In genomic region chr9:33153666-33154065, GRCh38 we compare ENCODE assay signal across 13 cellular contexts. TPM values are rescaled to one million over a fixed set of nuclear protein-coding genes. Genes with fewer than 3 reads are reported as not detected.
A peak's percentile ranks its signal among the peaks of the same experiment; 100 is the strongest.
DNase-seq lines count a peak whose midpoint lies in the region; ATAC-seq, FAIRE-seq and TF ChIP-seq lines count a peak whose summit lies in the region.
"Had no signal": no experiment of that assay in that cellular context is flagged by ENCODE, and none has a peak within 500 bp of the region (broad histone marks: within the 10 kb centered on the region; RNA-seq: fewer than 3 reads in every experiment).

No MANE protein-coding gene starts in this region.

- POLR2A ChIA-PET in GM12878 (lab: Charles Lee) = interaction anchor here (4.0 kb wide), 1 partner anchor 8 kb away, joined by 39 read pairs; no protein-coding TSS in a partner anchor

- ATAC-seq in GM19043 (IDR thresholded peaks at IDR 0.05; ENCODE audit: low read depth, unreplicated experiment) (peak; percentile 64), GM12878 (peak; percentile 60), GM19328 (IDR thresholded peaks at IDR 0.05; ENCODE audit: unreplicated experiment) (no peak)
- ATAC-seq: Panc1, right cardiac atrium had no signal

- H4K20me1 ChIP-seq in GM12878 (ENCODE audit: control insufficient read depth, insufficient read depth) (no peaks in the 10 kb centered on the region), hepatocyte (ENCODE audit: insufficient read depth, poor library complexity, severe bottlenecking) (peaks cover 44% of the 10 kb centered on the region)

- RAD21 ChIA-PET in GM12878 (lab: Charles Lee; ENCODE audit: unreplicated experiment) = interaction anchor here (3.3 to 3.5 kb wide), 2 partner anchors 9 to 73 kb away, joined by 12 to 23 read pairs; no protein-coding TSS in a partner anchor

- H3K4me3 ChIP-seq in GM12878 = peak overlapping the region; percentile 46; the same call in 1 of the 2 replicates
- H3K4me3 ChIP-seq in hepatocyte = no peak overlapping the region
- H3K4me3 ChIP-seq: GM23248 had no signal

- SMC1A ChIA-PET in GM12878 (lab: Charles Lee; ENCODE audit: uncharacterized antibody, unreplicated experiment) = interaction anchor here (1.7 to 3.7 kb wide), 3 partner anchors 7 to 24 kb away, joined by 5 to 43 read pairs (median 15); no protein-coding TSS in a partner anchor

- WGBS in GM12878 (ENCODE audit: insufficient coverage, insufficient replicate concordance, low lambda C conversion rate, missing lambda C conversion rate) = 0% methylated on average over 5 of the region's 5 CpGs
- WGBS in hepatocyte (ENCODE audit: low lambda C conversion rate, missing lambda C conversion rate) = 68% methylated on average over 5 of the region's 5 CpGs

- no peak for TF ChIP-seq RAD21 in GM12878 (IDR thresholded peaks at IDR 0.05; ENCODE audit: insufficient read depth, low read depth, low read length)

- TF ChIP-seq CTCF in GM12878 (IDR thresholded peaks at IDR 0.05 in 2 of 3, conservative IDR thresholded peaks at IDR 0.05 in 1 of 3; ENCODE audit: control insufficient read depth in 2 of 3, extremely low read depth in 1 of 3, insufficient read depth in 1 of 3, low read depth in 3 of 3, low read length in 3 of 3) (no peak), hepatocyte (IDR thresholded peaks at IDR 0.05; ENCODE audit: poor library complexity) (no peak)

- H3K79me2 ChIP-seq in GM12878 (ENCODE audit: control insufficient read depth, insufficient read depth, low read length) (peaks cover 97% of the 10 kb centered on the region), hepatocyte (peaks cover 94% of the 10 kb centered on the region)

- no peak for FAIRE-seq in GM12878 (lab: Jason Lieb, UNC)

- DNase-seq in CD1c-positive myeloid dendritic cell (ENCODE audit: extremely low spot score) (peak; percentile 70), GM12878 (ENCODE audit: low read depth, low spot score) (no peak), OCI-M2 (lab: John Stamatoyannopoulos, UW; ENCODE audit: unreplicated experiment) (no peak), putamen (ENCODE audit: low spot score) (no peak), hepatocyte (ENCODE audit: low spot score) (no peak)
- DNase-seq: DND-41, GM23248, IMR-90, right cardiac atrium had no signal

- TF ChIP-seq POLR2A in GM12878 (IDR thresholded peaks at IDR 0.05; ENCODE audit: low read depth, low read length) = no peak

- peaks cover 59% of the 10 kb centered on the region for H3K4me1 ChIP-seq in GM12878 (ENCODE audit: control insufficient read depth, insufficient read depth, low read length)
- peaks cover 39% of the 10 kb centered on the region for H3K4me1 ChIP-seq in hepatocyte (ENCODE audit: insufficient read depth)

- H3K9me3 ChIP-seq in KOPT-K1 (ENCODE audit: insufficient read depth, low read length, poor library complexity, severe bottlenecking) (no peaks in the 10 kb centered on the region), GM12878 (replicated peaks; ENCODE audit: control insufficient read depth, insufficient read depth, low read length) (no peaks in the 10 kb centered on the region), hepatocyte (ENCODE audit: low read depth) (no peaks in the 10 kb centered on the region)

- intact Hi-C loops in GM12878 (cut with micrococcal nuclease; ENCODE audit: unreplicated experiment) = no loop called here

- CTCF ChIA-PET in GM12878 (lab: Yijun Ruan, JAX) = interaction anchor here (1.3 kb wide), 1 partner anchor 9 kb away, joined by 3 read pairs; no protein-coding TSS in a partner anchor

- peak overlapping the region; percentile 58 for H3K4me2 ChIP-seq in GM12878 (ENCODE audit: control insufficient read depth, insufficient read depth)
- no peak overlapping the region for H3K4me2 ChIP-seq in hepatocyte

- H3K27ac ChIP-seq in KOPT-K1 (ENCODE audit: low read depth, low read length, poor library complexity, severe bottlenecking) (peak overlapping the region; percentile 35), GM12878 (ENCODE audit: control insufficient read depth, insufficient read depth) (peak overlapping the region; percentile 59), hepatocyte (no peak overlapping the region)

- TF ChIP-seq EP300 in GM12878 (IDR thresholded peaks at IDR 0.05; ENCODE audit: borderline replicate concordance in 1 of 2, control insufficient read depth in 1 of 2, low read depth in 2 of 2, low read length in 2 of 2) = no peak

- in situ Hi-C loops in GM12878 (cut with MboI) = no loop called here

- H3K9ac ChIP-seq in GM12878 (ENCODE audit: control insufficient read depth, insufficient read depth, low read length) = no peak overlapping the region
- H3K9ac ChIP-seq: GM23248 had no signal

- BruUV-seq in GM12878 (replicated peaks; lab: Mats Ljungman, UMichigan) = no TSS peak

- H3K36me3 ChIP-seq in KOPT-K1 (ENCODE audit: insufficient read depth, low read length) (no peaks in the 10 kb centered on the region), GM12878 (ENCODE audit: control insufficient read depth in 2 of 2, insufficient read depth in 2 of 2, low read length in 1 of 2) (peaks cover 0 to 1% of the 10 kb centered on the region in 2 experiments; a peak in 2 of 4 replicates), hepatocyte (replicated peaks; ENCODE audit: insufficient read depth, low read depth) (no peaks in the 10 kb centered on the region)

- H3K27me3 ChIP-seq in GM12878 (replicated peaks in 1 of 2; ENCODE audit: control insufficient read depth in 2 of 2, insufficient read depth in 2 of 2, low read length in 1 of 2) (no peaks in the 10 kb centered on the region), hepatocyte (no peaks in the 10 kb centered on the region)

- no peaks in the 10 kb centered on the region for H3K9me2 ChIP-seq in hepatocyte (replicated peaks; ENCODE audit: insufficient read depth)

- H2AFZ ChIP-seq in GM12878 (ENCODE audit: control insufficient read depth, low read depth, low read length) = no peak overlapping the region
- H2AFZ ChIP-seq in hepatocyte = no peak overlapping the region
- H2AFZ ChIP-seq: GM23248 had no signal

TF ChIP-seq in GM12878, 131 proteins besides CTCF, POLR2A, EP300 and RAD21 (continues in another document):
- TF ChIP-seq IKZF2 (IDR thresholded peaks at IDR 0.05) (peak; percentile 58 to 64; a peak in 2 of 4 replicates), RAD51 (IDR thresholded peaks at IDR 0.05) (no peak), E2F8 (IDR thresholded peaks at IDR 0.05; ENCODE audit: low read depth, partially characterized antibody) (no peak), RB1 (IDR thresholded peaks at IDR 0.05; ENCODE audit: borderline replicate concordance) (no peak), NR2F1 (conservative IDR thresholded peaks at IDR 0.05) (no peak), TBL1XR1 (IDR thresholded peaks at IDR 0.05; ENCODE audit: low read depth, low read length) (0 out of 2 replicates have a peak, but pooled peaks have one; percentile 11), NFIC (IDR thresholded peaks at IDR 0.05; ENCODE audit: low read depth, low read length) (peak; percentile 42; the same call in 1 of the 2 replicates), RUNX3 (IDR thresholded peaks at IDR 0.05; ENCODE audit: low read length) (peak; percentile 75)

RNA-seq across cellular contexts. Expression of gene B4GALT1, which starts 13.5 kb away (rescaled TPM):
- total RNA-seq in GM12878 (2013; cell fraction: nucleolus; rRNA removed) = 47.6 and 51.1 TPM in 2 replicates
- 23.4 and 24.2 TPM in 2 replicates for total RNA-seq in GM12878 (2014; rRNA removed)
- 12.7 and 15.3 TPM in 2 replicates for total RNA-seq in GM12878 (2014; rRNA removed; fragmentation: Illumina TruSeq; extraction: Trizol)
- 77.5 and 79.0 TPM in 2 replicates for total RNA-seq in GM12878 (2021)
- polyA plus RNA-seq in GM12878 (2011; ENCODE audit: low read depth) = 50.1 TPM
- 29.6 and 36.5 TPM in 2 replicates for polyA plus RNA-seq in GM12878 (2011; rRNA removed)
- 36.7 and 49.7 TPM in 2 replicates for polyA plus RNA-seq in GM12878 (2011; cell fraction: cytosol; rRNA removed)
- 16.8 and 18.8 TPM in 2 replicates for polyA plus RNA-seq in GM12878 (2011; cell fraction: nucleus; rRNA removed)
- 58.2 and 65.9 TPM in 2 replicates for polyA plus RNA-seq in GM12878 (2012)
- 66.7 and 68.8 TPM in 2 replicates for polyA plus RNA-seq in GM12878 (2014; fragmentation: Illumina TruSeq; extraction: Trizol)
- polyA plus RNA-seq in GM12878 (2014; fragmentation: Nextera tagmentation; extraction: Ambion mirVana) = 10 to 100 TPM; 22.4 to 23.3 TPM
- 42.6 and 45.5 TPM in 2 replicates for polyA plus RNA-seq in GM12878 (2014; rRNA removed)
- polyA plus RNA-seq in GM12878 (2016; fragmentation: Nextera tagmentation; extraction: Ambion mirVana) = 10 to 100 TPM; 50.2 to 50.8 TPM
- 48.3 and 58.3 TPM in 2 replicates for polyA minus RNA-seq in GM12878 (2011; rRNA and poly(A)+ RNA removed)
- 25.8 and 27.2 TPM in 2 replicates for polyA minus RNA-seq in GM12878 (2011; cell fraction: cytosol; rRNA and poly(A)+ RNA removed)
- 10.3 and 16.8 TPM in 2 replicates for polyA minus RNA-seq in GM12878 (2011; cell fraction: nucleus; rRNA and poly(A)+ RNA removed)
- 76.3 and 78.3 TPM in 2 replicates for total RNA-seq in hepatocyte
- 45.6 and 63.9 TPM in 2 replicates for polyA plus RNA-seq in hepatocyte
